In the genomic region with DNA sequence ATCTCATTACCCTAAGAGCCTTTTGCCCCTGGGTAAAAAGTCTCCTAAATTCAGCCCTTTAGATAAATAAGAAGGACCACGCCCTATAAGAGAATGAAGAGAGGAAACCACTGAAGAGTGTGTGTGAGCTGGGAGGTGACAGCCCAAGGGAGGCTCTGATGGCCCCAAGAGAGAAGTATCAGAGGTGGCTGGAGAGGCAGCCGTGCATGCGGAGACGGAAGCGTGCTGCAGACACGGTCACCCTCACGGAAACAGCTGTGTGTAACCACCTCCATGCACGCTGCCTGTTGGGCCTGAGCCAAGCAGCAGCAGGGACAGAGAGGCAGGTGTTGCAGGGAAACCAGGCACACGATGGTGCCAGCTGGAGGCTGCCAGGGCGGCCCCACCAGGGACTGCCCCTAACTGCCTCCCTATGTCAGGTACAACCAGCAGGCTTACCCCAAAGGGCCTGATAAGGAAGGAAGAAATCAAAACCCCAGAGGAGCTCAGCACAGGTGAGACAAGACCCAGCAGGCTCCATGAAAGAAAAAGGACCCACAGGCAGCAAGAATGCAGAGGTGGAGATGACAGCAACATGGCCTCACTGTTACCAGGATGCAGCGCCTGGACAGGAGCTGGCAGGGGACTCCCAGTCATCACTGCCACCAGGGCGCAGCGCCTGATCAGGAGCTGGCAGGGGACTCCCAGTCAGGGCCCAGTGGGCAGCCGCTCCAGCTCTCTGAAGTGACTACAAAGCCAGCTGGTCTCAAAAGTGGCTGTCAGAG, we compare ENCODE assay signal across 8 cellular contexts. TPM values are rescaled to one million over a fixed set of nuclear protein-coding genes. Genes with fewer than 3 reads are reported as not detected.
DNase-seq lines count a peak whose midpoint lies in the region; ATAC-seq and TF ChIP-seq lines count a peak whose summit lies in the region.

No MANE protein-coding gene starts in this region.

- peaks cover 5% of the 10 kb centered on the region for H3K27me3 ChIP-seq in lower lobe of right lung (ENCODE audit: low read depth)

- H3K36me3 ChIP-seq in lower lobe of right lung: peaks cover 38% of the 10 kb centered on the region

- TF ChIP-seq CTCF in lower lobe of right lung (IDR thresholded peaks at IDR 0.05): no peak

- ATAC-seq in GM19023 (IDR thresholded peaks at IDR 0.05; ENCODE audit: unreplicated experiment) (peak; percentile 91), HG03025 (IDR thresholded peaks at IDR 0.05; ENCODE audit: low FRiP score, unreplicated experiment) (peak; percentile 76), lower lobe of right lung (peak; percentile 45 to 48)

- peak; percentile 15 for DNase-seq in CD1c-positive myeloid dendritic cell (ENCODE audit: extremely low spot score)
- DNase-seq in NCI-H2081 treated with DMSO at 0.1 percent for 48 hours (lab: John Stamatoyannopoulos, UW): peak; percentile 84
- peak; percentile 31 for DNase-seq in activated T-helper 1 cell treated with Interleukin-2 at 50 U/mL for 16 hours (ENCODE audit: low read depth)
- peak; percentile 74 for DNase-seq in lower lobe of right lung
- DNase-seq in globus pallidus (ENCODE audit: low spot score): no peak
- no peak for DNase-seq in cerebellar cortex (ENCODE audit: low spot score)

- intact Hi-C loops in lower lobe of right lung (cut with DNase I): no loop called here

- peak overlapping the region; percentile 41 for H3K27ac ChIP-seq in lower lobe of right lung

- H3K9me3 ChIP-seq in lower lobe of right lung: no peaks in the 10 kb centered on the region

- H3K4me1 ChIP-seq in lower lobe of right lung: peaks cover 18% of the 10 kb centered on the region

- no peak overlapping the region for H3K4me3 ChIP-seq in lower lobe of right lung

RNA-seq across cellular contexts. Expression of gene LARGE2, which starts 7.8 kb away (rescaled TPM):
- 5.0 TPM for total RNA-seq in lower lobe of right lung

RNA-seq across cellular contexts. Expression of gene PEX16, which starts 12.5 kb away (rescaled TPM):
- total RNA-seq in lower lobe of right lung: 22.7 TPM

RNA-seq across cellular contexts. Expression of gene FREY1, which starts 23.1 kb away (rescaled TPM):
- total RNA-seq in lower lobe of right lung: 0.53 TPM

RNA-seq across cellular contexts. Expression of gene MAPK8IP1, which starts 44.8 kb away (rescaled TPM):
- 7.3 TPM for total RNA-seq in lower lobe of right lung

Comparison
In these comparisons a context has a peak if more than half of its experiments do, and no peak if none do; other contexts are left out.
1. DNase-seq: peak in CD1c-positive myeloid dendritic cell (single experiment), NCI-H2081 treated with DMSO at 0.1 percent for 48 hours (single experiment), activated T-helper 1 cell treated with Interleukin-2 at 50 U/mL for 16 hours (single experiment) and lower lobe of right lung (single experiment); none in globus pallidus (single experiment) and cerebellar cortex (single experiment).
2. Peak in every context shown above with its lines, with median percentiles within 50 percentile points of each other: ATAC-seq.